In the genomic region with DNA sequence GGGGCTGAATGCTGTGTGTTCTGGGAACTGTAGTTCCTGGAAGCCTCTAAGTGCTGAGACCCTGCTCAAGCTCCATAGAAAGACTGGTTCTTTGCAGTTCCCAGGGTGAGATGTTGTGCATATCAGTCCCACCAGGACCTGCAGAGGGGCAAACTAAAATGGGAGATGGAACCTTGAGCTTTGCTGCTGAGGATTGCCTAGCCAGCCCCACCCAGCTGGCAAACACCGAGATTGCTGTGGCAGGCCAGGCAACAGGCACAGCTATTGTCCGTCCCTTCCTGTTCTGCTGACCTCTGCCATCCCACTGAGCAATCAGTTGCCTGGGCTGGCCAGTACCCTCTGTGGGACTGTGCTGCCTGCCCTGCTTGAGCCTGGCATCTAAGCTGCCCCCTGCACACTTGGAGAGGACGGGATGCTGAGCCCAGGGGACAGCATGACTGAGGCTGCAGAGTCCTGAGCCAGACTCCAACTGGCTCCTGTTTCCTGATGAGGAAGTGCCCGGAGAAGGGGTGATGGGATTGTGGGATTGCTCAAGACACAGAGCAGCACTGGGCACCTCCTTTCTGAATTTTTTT, we compare ENCODE assay signal across 8 cellular contexts. TPM values are rescaled to one million over a fixed set of nuclear protein-coding genes. Genes with fewer than 3 reads are reported as not detected.
A peak's percentile ranks its signal among the peaks of the same experiment; 100 is the strongest.
DNase-seq lines count a peak whose midpoint lies in the region; ATAC-seq and TF ChIP-seq lines count a peak whose summit lies in the region.

No MANE protein-coding gene starts in this region.

- H3K27me3 Mint-ChIP-seq in naive thymus-derived CD4-positive, alpha-beta T cell, result no peaks in the 10 kb centered on the region

- peak overlapping the region; percentile 45 to 69 for H3K9ac ChIP-seq in colonic mucosa (ENCODE audit: low read depth in 2 of 2, low read length in 2 of 2)

- H3K4me3 ChIP-seq in AG10803 (ENCODE audit: low read length), result no peak overlapping the region
- no peak overlapping the region for H3K4me3 ChIP-seq in colonic mucosa
- H3K4me3 ChIP-seq in naive thymus-derived CD4-positive, alpha-beta T cell (ENCODE audit: low read length), result no peak overlapping the region

- peaks cover 5 to 36% (median 32%) of the 10 kb centered on the region in 7 donors for H3K4me1 Mint-ChIP-seq in naive thymus-derived CD4-positive, alpha-beta T cell

- H3K9me3 ChIP-seq in colonic mucosa, result no peaks in the 10 kb centered on the region
- H3K9me3 ChIP-seq in naive thymus-derived CD4-positive, alpha-beta T cell (ENCODE audit: control insufficient read depth in 2 of 3, low read length in 3 of 3), result no peaks in the 10 kb centered on the region

- DNase-seq in AG10803 (ENCODE audit: low read depth) (peak; percentile 64), HT-29 (ENCODE audit: low spot score) (peak; percentile 62), colonic mucosa (peak; percentile 83), NCI-H2227 (lab: John Stamatoyannopoulos, UW; ENCODE audit: unreplicated experiment) (no peak)
- no peak for DNase-seq in naive thymus-derived CD4-positive, alpha-beta T cell

- H3K27me3 ChIP-seq in colonic mucosa, result no peaks in the 10 kb centered on the region
- H3K27me3 ChIP-seq in naive thymus-derived CD4-positive, alpha-beta T cell (ENCODE audit: control insufficient read depth in 2 of 2, insufficient read depth in 2 of 2, low read length in 2 of 2), result no peaks in the 10 kb centered on the region

- H3K36me3 Mint-ChIP-seq in naive thymus-derived CD4-positive, alpha-beta T cell, result peaks cover 0 to 8% (median 4%) of the 10 kb centered on the region in 5 donors

- H3K4me3 Mint-ChIP-seq in naive thymus-derived CD4-positive, alpha-beta T cell, result peak overlapping the region; percentile 47 to 90 (median 84)

- TF ChIP-seq CTCF in AG10803 (conservative IDR thresholded peaks at IDR 0.05; ENCODE audit: low read length) (no peak), colonic mucosa (IDR thresholded peaks at IDR 0.05) (no peak)

- intact Hi-C loops in colonic mucosa (cut with DNase I), result no loop called here
- intact Hi-C loops in naive thymus-derived CD4-positive, alpha-beta T cell (cut with micrococcal nuclease), result no loop called here

- ATAC-seq in naive thymus-derived CD4-positive, alpha-beta T cell, result no peak
- ATAC-seq in HG03565 (IDR thresholded peaks at IDR 0.05; ENCODE audit: unreplicated experiment) (no peak), GM21825 (IDR thresholded peaks at IDR 0.05; ENCODE audit: unreplicated experiment) (no peak), HG03378 (IDR thresholded peaks at IDR 0.05; ENCODE audit: unreplicated experiment) (no peak)

- POLR2A ChIA-PET in naive thymus-derived CD4-positive, alpha-beta T cell (lab: Charles Lee), result interaction anchor here (0.6 to 34.0 kb wide), 3 partner anchors 8 to 79 kb away, joined by 3 to 1101 read pairs (median 58); partner anchors contain the start of genes DNAJB1 and TECR

- H3K27ac ChIP-seq in colonic mucosa, result peak overlapping the region; percentile 95
- H3K27ac ChIP-seq in naive thymus-derived CD4-positive, alpha-beta T cell (ENCODE audit: low read depth, low read length), result no peak overlapping the region

- H3K27ac Mint-ChIP-seq in naive thymus-derived CD4-positive, alpha-beta T cell, result peak overlapping the region in 4 of 9 donors; percentile 18 to 90 (median 80)

- H3K9me3 Mint-ChIP-seq in naive thymus-derived CD4-positive, alpha-beta T cell, result no peaks in the 10 kb centered on the region

- H3K4me1 ChIP-seq in colonic mucosa, result peaks cover 15% of the 10 kb centered on the region
- peaks cover 12 to 14% of the 10 kb centered on the region in 2 donors for H3K4me1 ChIP-seq in naive thymus-derived CD4-positive, alpha-beta T cell (ENCODE audit: control insufficient read depth in 2 of 2, insufficient read depth in 2 of 2, low read length in 2 of 2)

- CTCF ChIA-PET in naive thymus-derived CD4-positive, alpha-beta T cell (lab: Charles Lee), result interaction anchor here (0.6 to 3.2 kb wide), 4 partner anchors 10 to 74 kb away, joined by 3 to 16 read pairs (median 4); partner anchors contain the start of gene NDUFB7

- no peaks in the 10 kb centered on the region for H3K36me3 ChIP-seq in colonic mucosa
- H3K36me3 ChIP-seq in naive thymus-derived CD4-positive, alpha-beta T cell (ENCODE audit: control insufficient read depth in 2 of 3, insufficient read depth in 3 of 3, low read length in 3 of 3), result no peaks in the 10 kb centered on the region

RNA-seq across cellular contexts. Expression of gene GIPC1, which starts 1.5 kb away (rescaled TPM):
- total RNA-seq in HT-29 (2014; rRNA removed; shearing (Covaris generic)), result 296 and 305 TPM in 2 replicates
- total RNA-seq in colonic mucosa, result 100 to 1,000 TPM; 281 to 404 TPM
- 10 to 100 TPM; 21.3 to 45.4 (median 24.7) TPM for total RNA-seq in naive thymus-derived CD4-positive, alpha-beta T cell
- polyA plus RNA-seq in naive thymus-derived CD4-positive, alpha-beta T cell, result 10 to 100 TPM; 34.0 to 46.1 TPM

RNA-seq across cellular contexts. Expression of gene DNAJB1, which starts 20.8 kb away (rescaled TPM):
- 77.7 and 79.9 TPM in 2 replicates for total RNA-seq in HT-29 (2014; rRNA removed; shearing (Covaris generic))
- total RNA-seq in colonic mucosa, result 100 to 1,000 TPM; 127 to 148 TPM
- 100 to 1,000 TPM in 4 of 5 experiments, 10 to 100 TPM in 1; 87.4 to 574 (median 177) TPM for total RNA-seq in naive thymus-derived CD4-positive, alpha-beta T cell
- 100 to 1,000 TPM; 221 to 307 TPM for polyA plus RNA-seq in naive thymus-derived CD4-positive, alpha-beta T cell

RNA-seq across cellular contexts. Expression of gene PTGER1, which starts 22.3 kb away (rescaled TPM):
- 0.31 TPM in 1 of 2 replicates, not detected in the other for total RNA-seq in HT-29 (2014; rRNA removed; shearing (Covaris generic))
- under 1 TPM; 0.35 to 0.72 TPM for total RNA-seq in colonic mucosa
- under 1 TPM in 1 of 5 experiments, not detected in 4; 0.46 TPM for total RNA-seq in naive thymus-derived CD4-positive, alpha-beta T cell
- polyA plus RNA-seq in naive thymus-derived CD4-positive, alpha-beta T cell, result not detected

RNA-seq across cellular contexts. Expression of gene TECR, which starts 32.0 kb away (rescaled TPM):
- total RNA-seq in HT-29 (2014; rRNA removed; shearing (Covaris generic)), result 117 and 146 TPM in 2 replicates
- 100 to 1,000 TPM; 136 to 201 TPM for total RNA-seq in colonic mucosa
- 100 to 1,000 TPM; 123 to 218 (median 150) TPM for total RNA-seq in naive thymus-derived CD4-positive, alpha-beta T cell
- 100 to 1,000 TPM; 290 to 325 TPM for polyA plus RNA-seq in naive thymus-derived CD4-positive, alpha-beta T cell

Comparison
In these comparisons a context has a peak if more than half of its experiments do, and no peak if none do; other contexts are left out.
1. DNase-seq: peak in AG10803 (single experiment), HT-29 (single experiment) and colonic mucosa (single experiment); none in naive thymus-derived CD4-positive, alpha-beta T cell (0 of 9) and NCI-H2227 (single experiment).